ENCODE assay signal across 8 cellular contexts in genomic region chr11:32583451-32584271, GRCh38. TPM values are rescaled to one million over a fixed set of nuclear protein-coding genes. Genes with fewer than 3 reads are reported as not detected.
DNase-seq lines count a peak whose midpoint lies in the region; ATAC-seq and TF ChIP-seq lines count a peak whose summit lies in the region.

TSS of gene EIF3M (plus strand) at chr11:32583831. CDS start at chr11:32583888, 57 bp downstream.

- H3K4me3 ChIP-seq in right cardiac atrium (ENCODE audit: low read length) (peak within 1 kb of the TSS; percentile 63), vagina (peak within 1 kb of the TSS; percentile 69 to 75)

- H3K4me1 ChIP-seq in right cardiac atrium (ENCODE audit: control insufficient read depth, insufficient read depth, low read length) (peaks cover 2% of the 10 kb centered on the region), vagina (peaks cover 31% of the 10 kb centered on the region)

- H3K27ac ChIP-seq in right cardiac atrium (ENCODE audit: low read length) (peak within 1 kb of the TSS; percentile 28), vagina (peak within 1 kb of the TSS; percentile 62)

- H3K27me3 ChIP-seq in right cardiac atrium (ENCODE audit: control insufficient read depth, insufficient read depth) (no peaks in the 10 kb centered on the region), vagina (no peaks in the 10 kb centered on the region)

- intact Hi-C loops in T-helper 2 cell treated with Interferon-gamma antibody and Interleukin-4, amounts not matched to agents 100 ng/mL and 5 ng/mL, for 36 hours (cut with micrococcal nuclease), result loop anchor here (1.0 to 10.0 kb wide), 10 partner anchors 17 to 1469 kb away; partner anchors contain the start of genes CAPRIN1, CSTF3, DCDC1 and DNAJC24
- intact Hi-C loops in right cardiac atrium (cut with DNase I), result loop anchor here in 2 of 4 donors (5.0 to 10.0 kb wide), 2 partner anchors 146 to 149 kb away; partner anchors contain the start of gene WT1 (in 2 of the 2)
- intact Hi-C loops in vagina (cut with DNase I), result no loop called here

- H3K36me3 ChIP-seq in vagina, result peaks cover 0 to under 1% of the 10 kb centered on the region in 2 donors

- peak; percentile 79 for DNase-seq in NCI-H187 treated with DMSO at 0.1 percent for 48 hours (lab: John Stamatoyannopoulos, UW)
- peak; percentile 66 to 97 (median 92) for DNase-seq in anterior cingulate cortex (lab: John Stamatoyannopoulos, UW)
- DNase-seq in right cardiac atrium, result peak; percentile 98 to 99 (median 99)
- DNase-seq in putamen (ENCODE audit: low spot score), result peak; percentile 94
- peak; percentile 96 to 98 for DNase-seq in vagina (ENCODE audit: extremely low spot score in 2 of 2)

- TF ChIP-seq POLR2A in vagina (IDR thresholded peaks at IDR 0.05), result peak in 1 of 2 donors; percentile 12

- no peak for TF ChIP-seq CTCF in vagina (IDR thresholded peaks at IDR 0.05)

- WGBS in right cardiac atrium, result under 1% methylated on average over 70 of the region's 70 CpGs

- H3K9me3 ChIP-seq in right cardiac atrium (ENCODE audit: control insufficient read depth, low read length), result no peaks in the 10 kb centered on the region
- H3K9me3 ChIP-seq in vagina, result no peaks in the 10 kb centered on the region

- peak; percentile 95 for ATAC-seq in GM18499 (IDR thresholded peaks at IDR 0.05; ENCODE audit: insufficient read depth, unreplicated experiment)
- peak; percentile 92 for ATAC-seq in HG02943 (IDR thresholded peaks at IDR 0.05; ENCODE audit: low read depth, unreplicated experiment)
- ATAC-seq in right cardiac atrium, result peak; percentile 100

RNA-seq across cellular contexts. Expression of gene EIF3M, which starts in this region (rescaled TPM):
- total RNA-seq in T-helper 2 cell treated with Interferon-gamma antibody and Interleukin-4, amounts not matched to agents 100 ng/mL and 5 ng/mL, for 36 hours, result 226 and 230 TPM in 2 replicates
- 100 to 1,000 TPM; 150 to 166 (median 159) TPM for total RNA-seq in right cardiac atrium
- polyA plus RNA-seq in right cardiac atrium, result 219 TPM
- total RNA-seq in vagina, result 184 TPM

Comparison
In these comparisons a context has a peak if more than half of its experiments do, and no peak if none do; other contexts are left out.
1. Peak in every context shown above with its lines: DNase-seq, ATAC-seq, H3K4me3 ChIP-seq and H3K27ac ChIP-seq.